Comparison of ENCODE assay signal across 10 cellular contexts in the genomic region with DNA sequence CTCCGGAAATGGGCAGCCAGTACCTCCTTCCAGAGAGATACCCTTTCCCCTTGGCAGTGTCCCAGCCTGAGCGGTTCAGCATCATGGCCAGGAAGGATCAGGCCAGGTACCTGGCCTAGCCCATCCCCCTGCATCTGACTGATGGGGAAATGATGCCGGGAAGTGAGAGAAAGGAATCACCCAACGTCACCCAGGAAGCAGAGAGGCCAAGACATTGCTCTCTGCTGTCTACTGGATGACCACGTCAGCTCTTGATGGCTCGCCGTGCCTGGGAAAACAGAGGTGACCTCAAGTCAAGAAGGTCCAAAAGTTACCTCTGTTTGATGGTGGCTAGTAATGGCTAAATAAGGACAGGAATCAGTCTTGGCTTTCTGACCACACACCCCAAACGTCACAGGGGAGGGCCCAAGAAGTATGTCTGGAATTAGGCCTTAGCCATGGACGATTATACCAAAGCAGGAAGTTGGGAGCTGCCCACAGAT.
DNase-seq lines count a peak whose midpoint lies in the region; TF ChIP-seq lines count a peak whose summit lies in the region.
"Had no signal": no experiment of that assay in that cellular context is flagged by ENCODE, and none has a peak within 500 bp of the region (broad histone marks: within the 10 kb centered on the region; RNA-seq: fewer than 3 reads in every experiment).

No MANE protein-coding gene starts in this region.

- H3K36me3 ChIP-seq in thyroid gland, result no peaks in the 10 kb centered on the region

- peaks cover 38 to 58% of the 10 kb centered on the region in 2 donors for H3K4me1 ChIP-seq in thyroid gland

- peaks cover 9% of the 10 kb centered on the region for H3K36me3 Mint-ChIP-seq in chondrocyte (ENCODE audit: low read depth)

- H3K27ac Mint-ChIP-seq in chondrocyte (ENCODE audit: unreplicated experiment), result peak overlapping the region; percentile 78
- H3K27ac Mint-ChIP-seq: activated CD4-positive, alpha-beta memory T cell treated with anti-CD3 and anti-CD28 coated beads, Interleukin-2, amount 10 ng/mL, durations not matched to agents 7 days and 5 days had no signal

- intact Hi-C loops in thyroid gland (cut with DNase I), result no loop called here

- no peak overlapping the region for H3K4me3 ChIP-seq in thyroid gland (replicated peaks in 1 of 3)

- TF ChIP-seq POLR2A in thyroid gland (IDR thresholded peaks at IDR 0.05), result no peak

- H3K27me3 ChIP-seq in thyroid gland, result no peaks in the 10 kb centered on the region

- WGBS in thyroid gland, 2 donors, result 61 to 76% methylated on average over 7 to 9 of the region's 9 CpGs

- TF ChIP-seq CTCF in chondrocyte (IDR thresholded peaks at IDR 0.05) (no peak), thyroid gland (IDR thresholded peaks at IDR 0.05) (no peak)

- H3K9me3 ChIP-seq in thyroid gland, result no peaks in the 10 kb centered on the region

- peaks cover 60% of the 10 kb centered on the region for H3K4me1 Mint-ChIP-seq in chondrocyte (ENCODE audit: low read depth)

- no peaks in the 10 kb centered on the region for H3K9me3 Mint-ChIP-seq in chondrocyte (ENCODE audit: low read depth)
- H3K9me3 Mint-ChIP-seq: activated CD4-positive, alpha-beta memory T cell treated with anti-CD3 and anti-CD28 coated beads, Interleukin-2, amount 10 ng/mL, durations not matched to agents 7 days and 5 days; naive thymus-derived CD8-positive, alpha-beta T cell had no signal

- DNase-seq in LHCN-M2 (ENCODE audit: low read depth) (peak; percentile 59), chondrocyte (ENCODE audit: low spot score) (no peak), mucosa of gallbladder (ENCODE audit: low spot score) (peak; percentile 87), thyroid gland (no peak), NCI-H1417 treated with DMSO at 0.1 percent for 48 hours (lab: John Stamatoyannopoulos, UW) (no peak), NCI-H2029 treated with DMSO at 0.1 percent for 48 hours (lab: John Stamatoyannopoulos, UW) (no peak)
- no peak for DNase-seq in activated CD4-positive, alpha-beta T cell treated with anti-CD3 and anti-CD28 coated beads, Interleukin-2, amount 50 U/mL, for 4 hours
- DNase-seq: activated CD4-positive, alpha-beta memory T cell treated with anti-CD3 and anti-CD28 coated beads, Interleukin-2, amount 10 ng/mL, durations not matched to agents 7 days and 5 days; glutamatergic neuron; naive thymus-derived CD8-positive, alpha-beta T cell had no signal

- no peaks in the 10 kb centered on the region for H3K27me3 Mint-ChIP-seq in chondrocyte (ENCODE audit: low read depth)
- H3K27me3 Mint-ChIP-seq: activated CD4-positive, alpha-beta memory T cell treated with anti-CD3 and anti-CD28 coated beads, Interleukin-2, amount 10 ng/mL, durations not matched to agents 7 days and 5 days; naive thymus-derived CD8-positive, alpha-beta T cell had no signal

- H3K27ac ChIP-seq in thyroid gland, result peak overlapping the region; percentile 17 to 94 (median 86)

- H3K4me3 Mint-ChIP-seq in chondrocyte (ENCODE audit: unreplicated experiment), result no peak overlapping the region
- H3K4me3 Mint-ChIP-seq: activated CD4-positive, alpha-beta memory T cell treated with anti-CD3 and anti-CD28 coated beads, Interleukin-2, amount 10 ng/mL, durations not matched to agents 7 days and 5 days had no signal

Comparison
In these comparisons a context has a peak if more than half of its experiments do, and no peak if none do; other contexts are left out.
1. DNase-seq: peak in LHCN-M2 (single experiment) and mucosa of gallbladder (single experiment); none in chondrocyte (single experiment), thyroid gland (0 of 2), NCI-H1417 treated with DMSO at 0.1 percent for 48 hours (single experiment), activated CD4-positive, alpha-beta T cell treated with anti-CD3 and anti-CD28 coated beads, Interleukin-2, amount 50 U/mL, for 4 hours (0 of 2) and NCI-H2029 treated with DMSO at 0.1 percent for 48 hours (single experiment).